Comparison of ENCODE assay signal across 1 cellular context in genomic region chr2:84870306-84870705, GRCh38.
TF ChIP-seq lines count a peak whose summit lies in the region.

No MANE protein-coding gene starts in this region.

TF ChIP-seq in HepG2, 621 proteins besides CTCF, POLR2A, EP300 and RAD21 (continued from another document):
- TF ChIP-seq HNF1A (IDR thresholded peaks at IDR 0.05; ENCODE audit: low read depth) (no peak), HNF1A (CRISPR knock-in tag; IDR thresholded peaks at IDR 0.05; ENCODE audit: borderline replicate concordance) (no peak)
